Comparison of ENCODE assay signal across 8 cellular contexts in genomic region chr22:22061085-22062077, GRCh38.
A peak's percentile ranks its signal among the peaks of the same experiment; 100 is the strongest.
DNase-seq lines count a peak whose midpoint lies in the region; ATAC-seq and TF ChIP-seq lines count a peak whose summit lies in the region.

No MANE protein-coding gene starts in this region.

- H3K27me3 ChIP-seq in foreskin keratinocyte (peaks cover 39% of the 10 kb centered on the region), spleen (replicated peaks in 1 of 7) (peaks cover 0 to 31% (median 0%) of the 10 kb centered on the region in 7 donors), SJCRH30 (no peaks in the 10 kb centered on the region; the same call in none of the 2 replicates)

- no peaks in the 10 kb centered on the region for H3K9me3 ChIP-seq in spleen
- H3K9me3 ChIP-seq in SJCRH30 (replicated peaks) = no peaks in the 10 kb centered on the region

- in situ Hi-C loops in KBM-7 (cut with MboI; ENCODE audit: low pct_unique_long_range_greater_than_20kb, low sequenced_read_pairs) = loop anchor here (25.0 kb wide), 1 partner anchor 101 kb away; no protein-coding TSS in a partner anchor

- no peak overlapping the region for H3K27ac ChIP-seq in foreskin keratinocyte
- H3K27ac ChIP-seq in spleen = peak overlapping the region in 7 of 8 donors; percentile 7 to 80 (median 43)
- no peak overlapping the region for H3K27ac ChIP-seq in SJCRH30

- peak; percentile 38 for TF ChIP-seq CTCF in foreskin keratinocyte (conservative IDR thresholded peaks at IDR 0.05)
- TF ChIP-seq CTCF in spleen (IDR thresholded peaks at IDR 0.05 in 8 of 11, conservative IDR thresholded peaks at IDR 0.05 in 3 of 11) = peak in 5 of 11 experiments; percentile 4 to 30 (median 23)

- no peak for TF ChIP-seq POLR2A in spleen (IDR thresholded peaks at IDR 0.05)

- intact Hi-C loops in spleen (cut with DNase I; ENCODE audit: low total_unique reads) = no loop called here

- H3K4me3 ChIP-seq in spleen (peak overlapping the region in 1 of 8 donors; percentile 15), SJCRH30 (no peak overlapping the region)

- 64 to 75% (median 67%) methylated on average over 11 of the region's 11 CpGs for WGBS in spleen, 5 donors

- ATAC-seq in foreskin keratinocyte (no peak), GM19351 (IDR thresholded peaks at IDR 0.05; ENCODE audit: unreplicated experiment) (no peak)

- DNase-seq in HCEC 1CT = peak; percentile 2
- peak; percentile 92 for DNase-seq in OCI-M1 (lab: John Stamatoyannopoulos, UW)
- no peak for DNase-seq in foreskin keratinocyte
- DNase-seq in spleen = no peak
- no peak for DNase-seq in LoVo (ENCODE audit: low spot score)
- DNase-seq in SJCRH30 = no peak
- no peak for DNase-seq in KBM-7

- H3K4me1 ChIP-seq in foreskin keratinocyte = no peaks in the 10 kb centered on the region
- peaks cover 0 to 39% (median 17%) of the 10 kb centered on the region in 6 donors for H3K4me1 ChIP-seq in spleen
- no peaks in the 10 kb centered on the region for H3K4me1 ChIP-seq in SJCRH30

- H3K36me3 ChIP-seq in spleen (no peaks in the 10 kb centered on the region), SJCRH30 (no peaks in the 10 kb centered on the region)

Comparison
In these comparisons a context has a peak if more than half of its experiments do, and no peak if none do; other contexts are left out.
1. DNase-seq: peak in HCEC 1CT (single experiment) and OCI-M1 (single experiment); none in foreskin keratinocyte (0 of 2), spleen (single experiment), LoVo (single experiment), SJCRH30 (0 of 2) and KBM-7 (single experiment).
2. H3K27ac ChIP-seq: peak in spleen (7 of 8); none in foreskin keratinocyte (single experiment) and SJCRH30 (single experiment).